In genomic region chr17:41406205-41406604, GRCh38 we compare ENCODE assay signal across 18 cellular contexts. TPM values are rescaled to one million over a fixed set of nuclear protein-coding genes. Genes with fewer than 3 reads are reported as not detected.
DNase-seq lines count a peak whose midpoint lies in the region; ATAC-seq and TF ChIP-seq lines count a peak whose summit lies in the region.
"Had no signal": no experiment of that assay in that cellular context is flagged by ENCODE, and none has a peak within 500 bp of the region (broad histone marks: within the 10 kb centered on the region; RNA-seq: fewer than 3 reads in every experiment).

No MANE protein-coding gene starts in this region.

- H3K27me3 ChIP-seq in right cardiac atrium (ENCODE audit: control insufficient read depth, insufficient read depth) (no peaks in the 10 kb centered on the region), PC-9 (ENCODE audit: insufficient read depth, low read depth) (no peaks in the 10 kb centered on the region), foreskin keratinocyte (no peaks in the 10 kb centered on the region)

- POLR2A ChIA-PET in PC-9 (lab: Charles Lee; ENCODE audit: unreplicated experiment), result interaction anchor here (0.5 to 0.9 kb wide), 2 partner anchors 143 to 249 kb away, joined by 3 to 11 read pairs; no protein-coding TSS in a partner anchor

- no TSS peak for BruUV-seq in PC-9 (replicated peaks; lab: Mats Ljungman, UMichigan)

- 53% methylated on average over 5 of the region's 5 CpGs for WGBS in right cardiac atrium

- intact Hi-C loops in left ventricle myocardium superior (cut with micrococcal nuclease) (no loop called here), right cardiac atrium (cut with DNase I) (no loop called here), PC-9 (cut with micrococcal nuclease; ENCODE audit: unreplicated experiment) (loop anchor here (2.0 to 5.0 kb wide), 2 partner anchors 143 to 604 kb away; no protein-coding TSS in a partner anchor), Right ventricle myocardium superior (cut with DNase I) (no loop called here)

- H3K36me3 ChIP-seq in PC-9 (ENCODE audit: low read depth), result no peaks in the 10 kb centered on the region

- H2AFZ ChIP-seq in PC-9, result no peak overlapping the region
- H2AFZ ChIP-seq: parathyroid adenoma had no signal

- H3K79me2 ChIP-seq in PC-9 (ENCODE audit: low read depth), result no peaks in the 10 kb centered on the region
- H3K79me2 ChIP-seq: parathyroid adenoma had no signal

- no peaks in the 10 kb centered on the region for H3K4me1 ChIP-seq in right cardiac atrium (ENCODE audit: control insufficient read depth, insufficient read depth, low read length)
- H3K4me1 ChIP-seq in PC-9 (replicated peaks; ENCODE audit: insufficient read depth), result peaks cover 48% of the 10 kb centered on the region
- H3K4me1 ChIP-seq in foreskin keratinocyte, result peaks cover 25% of the 10 kb centered on the region
- H3K4me1 ChIP-seq: parathyroid adenoma had no signal

- no peak overlapping the region for H3K4me2 ChIP-seq in PC-9

- H3K27ac ChIP-seq in right cardiac atrium (ENCODE audit: low read length) (no peak overlapping the region), PC-9 (no peak overlapping the region), foreskin keratinocyte (no peak overlapping the region)
- H3K27ac ChIP-seq: HL-60, parathyroid adenoma had no signal

- TF ChIP-seq CTCF in PC-9 (conservative IDR thresholded peaks at IDR 0.05) (peak; percentile 27; the same call in 1 of the 2 replicates), foreskin keratinocyte (conservative IDR thresholded peaks at IDR 0.05) (peak; percentile 75)

- H3K9me3 ChIP-seq in right cardiac atrium (ENCODE audit: control insufficient read depth, low read length), result no peaks in the 10 kb centered on the region
- H3K9me3 ChIP-seq in PC-9 (ENCODE audit: insufficient read depth, low read depth), result no peaks in the 10 kb centered on the region
- H3K9me3 ChIP-seq: mucosa of descending colon had no signal

- DNase-seq in left ventricle myocardium superior, result no peak
- DNase-seq in right cardiac atrium, result no peak
- peak; percentile 35 to 59 for DNase-seq in PC-9
- peak in 1 of 2 donors; percentile 51 for DNase-seq in foreskin keratinocyte
- DNase-seq in activated CD4-positive, alpha-beta T cell treated with anti-CD3 and anti-CD28 coated beads, Interleukin-2, amount 50 U/mL, for 4 hours, result no peak
- DNase-seq in central memory CD4-positive, alpha-beta T cell, result no peak
- no peak for DNase-seq in NCI-H1092 treated with DMSO at 0.1 percent for 48 hours (lab: John Stamatoyannopoulos, UW)
- DNase-seq in Right ventricle myocardium superior, result no peak
- DNase-seq: activated CD8-positive, alpha-beta memory T cell treated with anti-CD3 and anti-CD28 coated beads for 24 hours; activated effector memory CD4-positive, alpha-beta T cell treated with anti-CD3 and anti-CD28 coated beads, Interleukin-2, amount 50 U/mL, for 16 hours; effector CD4-positive, alpha-beta T cell; foreskin melanocyte; immature natural killer cell; mucosa of descending colon; stimulated activated CD4-positive, alpha-beta T cell treated with anti-CD3 and anti-CD28 coated beads, Interleukin-12 subunit alpha, Interleukin-12 subunit beta, amount 100 ng/mL, for 4 hours; stimulated activated naive CD8-positive, alpha-beta T cell treated with anti-CD3 and anti-CD28 coated beads, Interleukin-15, amount 100 ng/mL, for 72 hours had no signal

- CTCF ChIA-PET in PC-9 (lab: Charles Lee), result interaction anchor here (0.5 to 0.7 kb wide), 3 partner anchors 142 to 604 kb away, joined by 3 to 8 read pairs (median 3); no protein-coding TSS in a partner anchor

- H4K20me1 ChIP-seq in PC-9 (ENCODE audit: insufficient read depth), result no peaks in the 10 kb centered on the region

- H3K4me3 ChIP-seq in right cardiac atrium (ENCODE audit: low read length) (no peak overlapping the region), PC-9 (no peak overlapping the region)
- H3K4me3 ChIP-seq: mucosa of descending colon had no signal

- ATAC-seq in left ventricle myocardium superior (peak; percentile 42), right cardiac atrium (no peak), foreskin keratinocyte (no peak), Right ventricle myocardium superior (ENCODE audit: poor library complexity) (no peak)
- ATAC-seq: mucosa of descending colon; stimulated activated naive CD8-positive, alpha-beta T cell treated with anti-CD3 and anti-CD28 coated beads, Interleukin-15, amount 100 ng/mL, for 72 hours had no signal

- peaks cover 32% of the 10 kb centered on the region for H3F3A ChIP-seq in PC-9 (ENCODE audit: insufficient read depth, low read depth)

- H3K9me2 ChIP-seq in PC-9 (ENCODE audit: insufficient read depth), result no peaks in the 10 kb centered on the region

RNA-seq across cellular contexts. Expression of gene KRT31, which starts 8.8 kb away (rescaled TPM):
- not detected for total RNA-seq in left ventricle myocardium superior
- not detected for total RNA-seq in right cardiac atrium
- not detected for polyA plus RNA-seq in right cardiac atrium
- total RNA-seq in PC-9 (2021), result not detected in 2 replicates
- total RNA-seq in foreskin keratinocyte, result 5.3 and 27.0 TPM in 2 replicates
- polyA plus RNA-seq in foreskin keratinocyte, result 8.3 and 39.4 TPM in 2 replicates
- not detected for total RNA-seq in Right ventricle myocardium superior
- total RNA-seq: mucosa of descending colon had no signal
- polyA plus RNA-seq: immature natural killer cell had no signal

RNA-seq across cellular contexts. Expression of gene KRT37, which starts 18.2 kb away (rescaled TPM):
- total RNA-seq in left ventricle myocardium superior (not detected), right cardiac atrium (not detected), PC-9 (2021) (not detected in 2 replicates), foreskin keratinocyte (not detected in 2 replicates), Right ventricle myocardium superior (not detected)
- polyA plus RNA-seq in right cardiac atrium (not detected), foreskin keratinocyte (0.04 TPM in 1 of 2 replicates, not detected in the other)
- total RNA-seq: mucosa of descending colon had no signal
- polyA plus RNA-seq: immature natural killer cell had no signal

RNA-seq across cellular contexts. Expression of gene KRT34, which starts 24.1 kb away (rescaled TPM):
- total RNA-seq in left ventricle myocardium superior (not detected), right cardiac atrium (not detected), PC-9 (2021) (0.45 and 1.4 TPM in 2 replicates), foreskin keratinocyte (11.8 and 20.8 TPM in 2 replicates), Right ventricle myocardium superior (not detected)
- polyA plus RNA-seq in right cardiac atrium (not detected), foreskin keratinocyte (12.5 and 21.0 TPM in 2 replicates)
- total RNA-seq: mucosa of descending colon had no signal
- polyA plus RNA-seq: immature natural killer cell had no signal

RNA-seq across cellular contexts. Expression of gene KRT38, which starts 34.6 kb away (rescaled TPM):
- total RNA-seq in left ventricle myocardium superior, result not detected
- not detected for total RNA-seq in right cardiac atrium
- polyA plus RNA-seq in right cardiac atrium, result not detected
- not detected in 2 replicates for total RNA-seq in PC-9 (2021)
- total RNA-seq in foreskin keratinocyte, result not detected in 2 replicates
- polyA plus RNA-seq in foreskin keratinocyte, result not detected in 2 replicates
- total RNA-seq in Right ventricle myocardium superior, result not detected
- total RNA-seq: mucosa of descending colon had no signal
- polyA plus RNA-seq: immature natural killer cell had no signal

RNA-seq across cellular contexts. Expression of gene KRT33B, which starts 36.6 kb away (rescaled TPM):
- total RNA-seq in left ventricle myocardium superior, result not detected
- total RNA-seq in right cardiac atrium, result not detected
- not detected for polyA plus RNA-seq in right cardiac atrium
- total RNA-seq in PC-9 (2021), result not detected in 2 replicates
- 0.31 and 0.60 TPM in 2 replicates for total RNA-seq in foreskin keratinocyte
- 0.32 and 0.57 TPM in 2 replicates for polyA plus RNA-seq in foreskin keratinocyte
- total RNA-seq in Right ventricle myocardium superior, result not detected
- total RNA-seq: mucosa of descending colon had no signal
- polyA plus RNA-seq: immature natural killer cell had no signal

Comparison
In these comparisons a context has a peak if more than half of its experiments do, and no peak if none do; other contexts are left out.
1. DNase-seq: peak in PC-9 (2 of 2); none in left ventricle myocardium superior (single experiment), right cardiac atrium (0 of 3), activated CD4-positive, alpha-beta T cell treated with anti-CD3 and anti-CD28 coated beads, Interleukin-2, amount 50 U/mL, for 4 hours (0 of 2), central memory CD4-positive, alpha-beta T cell (single experiment), NCI-H1092 treated with DMSO at 0.1 percent for 48 hours (single experiment) and Right ventricle myocardium superior (single experiment).